Comparison of ENCODE assay signal across 1 cellular context in the genomic region with DNA sequence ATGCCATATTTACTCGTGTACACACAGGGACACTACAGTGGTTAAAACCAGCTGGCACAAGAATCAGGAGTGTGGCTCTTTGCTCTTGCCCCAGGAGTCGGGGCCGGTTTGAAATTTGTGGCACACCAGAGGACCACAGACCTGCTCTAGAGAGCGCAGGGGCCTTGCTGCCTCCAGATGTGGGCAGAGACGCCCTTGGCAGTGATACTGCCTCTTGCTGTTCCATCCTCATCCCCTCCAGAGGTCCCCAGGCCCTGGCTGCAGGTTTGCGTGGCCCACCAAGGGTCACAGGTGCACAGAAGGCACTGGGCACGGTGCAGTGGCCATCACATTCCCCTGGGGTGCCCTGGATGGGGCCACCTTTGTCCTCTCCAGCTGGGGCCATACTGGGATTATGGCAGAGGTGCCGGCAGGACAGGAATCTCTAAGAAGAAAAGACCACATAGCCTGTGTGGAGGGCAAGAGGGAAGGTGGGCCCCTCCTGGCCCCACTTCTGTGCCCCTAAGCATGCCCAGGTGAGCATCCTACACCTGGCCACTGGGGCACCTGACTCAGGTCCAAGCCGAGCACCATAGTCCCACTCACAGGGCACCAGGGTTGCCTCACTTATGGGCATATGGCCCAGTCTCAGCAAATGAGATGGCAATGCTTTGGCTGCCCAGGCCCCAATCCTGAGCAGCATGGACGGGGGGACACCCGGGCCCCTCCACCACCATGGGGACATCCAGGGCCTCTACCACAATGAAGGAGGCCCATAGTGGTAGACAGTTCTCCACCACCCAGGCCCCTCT.
TF ChIP-seq lines count a peak whose summit lies in the region.

No MANE protein-coding gene starts in this region.

TF ChIP-seq in H1, 55 proteins besides CTCF, POLR2A, EP300 and RAD21:
- TF ChIP-seq MAFK (IDR thresholded peaks at IDR 0.05; ENCODE audit: low read depth, low read length) (no peak), CHD2 (IDR thresholded peaks at IDR 0.05; ENCODE audit: low read length) (no peak), SIRT6 (IDR thresholded peaks at IDR 0.05; ENCODE audit: low read length) (no peak), GTF2F1 (IDR thresholded peaks at IDR 0.05; ENCODE audit: borderline replicate concordance, low read depth, low read length) (no peak), YY1 (IDR thresholded peaks at IDR 0.05; ENCODE audit: low read depth, low read length) (no peak)
